8 cellular contexts compared by ENCODE assay signal in the genomic region with DNA sequence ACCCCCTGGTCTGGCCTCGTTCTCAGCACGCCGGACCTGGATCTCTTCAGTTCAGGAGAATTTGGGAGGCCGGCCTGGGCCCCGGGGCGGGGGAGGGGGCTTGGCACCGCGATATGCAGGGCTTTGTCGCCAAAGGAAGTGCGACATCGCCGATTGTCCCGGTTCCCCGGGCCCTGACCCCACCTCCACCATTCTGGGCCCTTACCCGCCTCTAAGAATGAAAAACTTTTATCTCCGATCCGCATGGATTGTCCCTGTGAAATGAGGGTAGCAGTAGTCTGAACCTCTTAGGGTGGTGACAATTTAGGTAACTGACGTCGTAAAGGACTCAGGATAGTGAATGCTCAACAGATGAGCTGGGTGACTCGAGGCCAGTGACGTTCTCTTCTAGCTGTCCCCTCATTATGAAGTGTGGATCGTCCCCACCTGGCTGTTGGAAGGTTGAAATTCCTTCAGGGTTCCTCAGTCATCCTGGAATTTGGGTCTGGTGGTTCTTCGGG. TPM values are rescaled to one million over a fixed set of nuclear protein-coding genes. Genes with fewer than 3 reads are reported as not detected.
A peak's percentile ranks its signal among the peaks of the same experiment; 100 is the strongest.
DNase-seq lines count a peak whose midpoint lies in the region; ATAC-seq and TF ChIP-seq lines count a peak whose summit lies in the region.

No MANE protein-coding gene starts in this region.

- H3K36me3 Mint-ChIP-seq in Calu3 (ENCODE audit: insufficient read depth, unreplicated experiment) (peaks cover 58% of the 10 kb centered on the region), endothelial cell (ENCODE audit: low read depth, unreplicated experiment) (peaks cover 11% of the 10 kb centered on the region)

- H3K27me3 Mint-ChIP-seq in Calu3 (ENCODE audit: unreplicated experiment) (no peaks in the 10 kb centered on the region), endothelial cell (ENCODE audit: unreplicated experiment) (peaks cover 7% of the 10 kb centered on the region)

- H3K36me3 ChIP-seq in OCI-LY3 (replicated peaks; ENCODE audit: low read depth, low read length) (peaks cover 14% of the 10 kb centered on the region), ovary (no peaks in the 10 kb centered on the region)

- H3K4me1 Mint-ChIP-seq in Calu3 (ENCODE audit: low read depth, unreplicated experiment) (peaks cover 22% of the 10 kb centered on the region), endothelial cell (ENCODE audit: unreplicated experiment) (peaks cover 17% of the 10 kb centered on the region)

- peak overlapping the region; percentile 87 for H3K4me2 ChIP-seq in OCI-LY3 (ENCODE audit: low read length)

- TF ChIP-seq EP300 in ovary (IDR thresholded peaks at IDR 0.05): no peak

- DNase-seq in Calu3: peak; percentile 20
- peak; percentile 40 for DNase-seq in endothelial cell (ENCODE audit: low spot score)
- DNase-seq in ovary: no peak
- no peak for DNase-seq in germinal center (ENCODE audit: low spot score)
- DNase-seq in HPDE6-E6E7 (ENCODE audit: extremely low spot score): no peak
- no peak for DNase-seq in NCI-H2029 (lab: John Stamatoyannopoulos, UW)

- H2AFZ ChIP-seq in OCI-LY3 (ENCODE audit: low read depth, low read length): no peak overlapping the region

- CTCF ChIA-PET in Calu3 (lab: Charles Lee): no interaction called here

- H3K27ac ChIP-seq in OCI-LY3 (ENCODE audit: low read length): peak overlapping the region; percentile 47
- no peak overlapping the region for H3K27ac ChIP-seq in ovary

- no peaks in the 10 kb centered on the region for H3K9me3 Mint-ChIP-seq in Calu3 (ENCODE audit: low read depth, unreplicated experiment)
- H3K9me3 Mint-ChIP-seq in endothelial cell (ENCODE audit: unreplicated experiment): no peaks in the 10 kb centered on the region

- ATAC-seq in HG03457 (IDR thresholded peaks at IDR 0.05; ENCODE audit: unreplicated experiment): no peak

- H4K20me1 ChIP-seq in OCI-LY3 (ENCODE audit: insufficient read depth, low read length): peaks cover 12% of the 10 kb centered on the region; the same call in 1 of the 2 replicates

- no peak for TF ChIP-seq POLR2A in ovary (IDR thresholded peaks at IDR 0.05)

- peak overlapping the region; percentile 98 for H3K4me3 ChIP-seq in OCI-LY3 (ENCODE audit: low read length)
- peak overlapping the region; percentile 86 for H3K4me3 ChIP-seq in ovary

- no TSS peak for BruUV-seq in Calu3 (replicated peaks; lab: Mats Ljungman, UMichigan)

- peak overlapping the region; percentile 91 for H3K9ac ChIP-seq in OCI-LY3 (ENCODE audit: low read length)

- WGBS in ovary, 3 donors: 4 to 6% (median 5%) methylated on average over 23 of the region's 23 CpGs

- peak overlapping the region; percentile 99 for H3K4me3 Mint-ChIP-seq in Calu3 (ENCODE audit: low read depth, unreplicated experiment)
- peak overlapping the region; percentile 97 for H3K4me3 Mint-ChIP-seq in endothelial cell (ENCODE audit: unreplicated experiment)

- H3K9me3 ChIP-seq in OCI-LY3 (ENCODE audit: insufficient read depth, low read length) (no peaks in the 10 kb centered on the region), ovary (no peaks in the 10 kb centered on the region)

- intact Hi-C loops in Calu3 (cut with micrococcal nuclease; ENCODE audit: unreplicated experiment): no loop called here
- intact Hi-C loops in ovary (cut with DNase I): no loop called here

- H3K27me3 ChIP-seq in OCI-LY3 (ENCODE audit: low read depth, low read length) (no peaks in the 10 kb centered on the region), ovary (no peaks in the 10 kb centered on the region)

- H3K4me1 ChIP-seq in OCI-LY3 (ENCODE audit: low read length) (peaks cover 16% of the 10 kb centered on the region), ovary (ENCODE audit: insufficient read depth) (peaks cover 2% of the 10 kb centered on the region)

- peak overlapping the region; percentile 95 for H3K27ac Mint-ChIP-seq in Calu3 (ENCODE audit: unreplicated experiment)
- H3K27ac Mint-ChIP-seq in endothelial cell (ENCODE audit: unreplicated experiment): peak overlapping the region; percentile 96

- TF ChIP-seq CTCF in Calu3 (IDR thresholded peaks at IDR 0.05; ENCODE audit: unreplicated experiment) (no peak), OCI-LY3 (IDR thresholded peaks at IDR 0.05; ENCODE audit: low read depth, low read length) (no peak), endothelial cell (IDR thresholded peaks at IDR 0.05; ENCODE audit: unreplicated experiment) (no peak), ovary (IDR thresholded peaks at IDR 0.05) (no peak)

- H3K79me2 ChIP-seq in OCI-LY3 (ENCODE audit: low read length): peaks cover 53% of the 10 kb centered on the region

RNA-seq across cellular contexts. Expression of a gene that starts 0.6 kb away (rescaled TPM):
- total RNA-seq in Calu3 (2022) (50.8 and 54.9 TPM in 2 replicates), endothelial cell (ENCODE audit: unreplicated experiment) (44.7 TPM), ovary (10 to 100 TPM in 6 of 7 donors, 1 to 10 TPM in 1; 6.3 to 29.3 (median 18.6) TPM)
- 10 to 100 TPM; 29.1 to 32.6 TPM for polyA plus RNA-seq in ovary

RNA-seq across cellular contexts. Expression of a gene that starts 4.3 kb away (rescaled TPM):
- 37.9 and 38.4 TPM in 2 replicates for total RNA-seq in Calu3 (2022)
- total RNA-seq in endothelial cell (ENCODE audit: unreplicated experiment): 60.2 TPM
- 10 to 100 TPM; 39.5 to 93.4 (median 53.4) TPM for total RNA-seq in ovary
- 10 to 100 TPM; 62.7 to 93.0 TPM for polyA plus RNA-seq in ovary

RNA-seq across cellular contexts. Expression of a gene that starts 6.8 kb away (rescaled TPM):
- total RNA-seq in Calu3 (2022) (6.0 and 6.2 TPM in 2 replicates), endothelial cell (ENCODE audit: unreplicated experiment) (8.9 TPM), ovary (10 to 100 TPM; 12.4 to 25.1 (median 19.1) TPM)
- 10 to 100 TPM in 1 of 2 donors, under 1 TPM in 1; 0.55 to 15.3 TPM for polyA plus RNA-seq in ovary

RNA-seq across cellular contexts. Expression of a gene that starts 24.6 kb away (rescaled TPM):
- 9.6 and 10.5 TPM in 2 replicates for total RNA-seq in Calu3 (2022)
- total RNA-seq in endothelial cell (ENCODE audit: unreplicated experiment): 19.0 TPM
- 1 to 10 TPM; 2.0 to 8.9 (median 4.0) TPM for total RNA-seq in ovary
- polyA plus RNA-seq in ovary: 1 to 10 TPM; 2.1 to 3.7 TPM

RNA-seq across cellular contexts. Expression of a gene that starts 27.3 kb away (rescaled TPM):
- total RNA-seq in Calu3 (2022) (30.6 and 40.9 TPM in 2 replicates), endothelial cell (ENCODE audit: unreplicated experiment) (27.3 TPM), ovary (10 to 100 TPM; 11.4 to 22.9 (median 18.2) TPM)
- polyA plus RNA-seq in ovary: 10 to 100 TPM in 1 of 2 donors, 1 to 10 TPM in 1; 4.5 to 11.6 TPM

Comparison
In these comparisons a context has a peak if more than half of its experiments do, and no peak if none do; other contexts are left out.
1. DNase-seq: peak in Calu3 (single experiment) and endothelial cell (single experiment); none in ovary (0 of 5), germinal center (single experiment), HPDE6-E6E7 (single experiment) and NCI-H2029 (single experiment).